In genomic region chr21:36621794-36622193, GRCh38 we compare ENCODE assay signal across 1 cellular context.
TF ChIP-seq lines count a peak whose summit lies in the region.
"Not testable (repeated sequence)": the region's sequence is repeated elsewhere in the genome, so short reads cannot be mapped to it uniquely, and the experiment has no call there.

No MANE protein-coding gene starts in this region.

- TF ChIP-seq CTCF in HEK293 (tag by site-specific recombination; IDR thresholded peaks at IDR 0.05) = not testable (repeated sequence)

- CTCF ChIA-PET in HEK293 (lab: Yijun Ruan, JAX) = interaction anchor here (2.2 kb wide), 1 partner anchor 9 kb away, joined by 7 read pairs; no protein-coding TSS in a partner anchor

- not testable (repeated sequence) for H3K9me3 ChIP-seq in HEK293 (ENCODE audit: control insufficient read depth, insufficient read depth, low read depth, low read length)

- H3K27ac ChIP-seq in HEK293 (ENCODE audit: extremely low read depth, low read depth, low read length) = not testable (repeated sequence)

- not testable (repeated sequence) for H3K36me3 ChIP-seq in HEK293 (ENCODE audit: control insufficient read depth in 2 of 2, insufficient read depth in 1 of 2, low read length in 2 of 2)

- POLR2A ChIA-PET in HEK293 (lab: Yijun Ruan, JAX) = not testable (repeated sequence)

- not testable (repeated sequence) for H3K4me1 ChIP-seq in HEK293 (ENCODE audit: control insufficient read depth, insufficient read depth, low read length)

- not testable (repeated sequence) for H3K4me3 ChIP-seq in HEK293 (ENCODE audit: low read depth, low read length)

TF ChIP-seq in HEK293, 187 proteins besides CTCF, POLR2A, EP300 and RAD21:
- TF ChIP-seq SCRT2 (tag by site-specific recombination; IDR thresholded peaks at IDR 0.05) (peak; percentile 55), ZNF184 (tag by site-specific recombination; IDR thresholded peaks at IDR 0.05) (peak; percentile 88; the same call in 1 of the 2 replicates)
TF ChIP-seq in HEK293: peak in this region for 2; not testable (repeated sequence) for 185.
